Comparison of ENCODE assay signal across 9 cellular contexts in genomic region chr19:17830567-17831418, GRCh38. TPM values are rescaled to one million over a fixed set of nuclear protein-coding genes. Genes with fewer than 3 reads are reported as not detected.
A peak's percentile ranks its signal among the peaks of the same experiment; 100 is the strongest.
DNase-seq lines count a peak whose midpoint lies in the region; ATAC-seq and TF ChIP-seq lines count a peak whose summit lies in the region.
"Had no signal": no experiment of that assay in that cellular context is flagged by ENCODE, and none has a peak within 500 bp of the region (broad histone marks: within the 10 kb centered on the region; RNA-seq: fewer than 3 reads in every experiment).

No MANE protein-coding gene starts in this region.

- H3K27me3 Mint-ChIP-seq in CD4-positive, alpha-beta T cell = no peaks in the 10 kb centered on the region

- H3K9me3 Mint-ChIP-seq in CD4-positive, alpha-beta T cell = no peaks in the 10 kb centered on the region

- peaks cover 7% of the 10 kb centered on the region for H3K4me1 ChIP-seq in HUES64 (ENCODE audit: insufficient read depth, low read length)

- peak overlapping the region; percentile 46; the same call in 1 of the 2 replicates for H3K9ac ChIP-seq in HUES64 (ENCODE audit: low read depth, low read length)

- intact Hi-C loops in CD4-positive, alpha-beta T cell (cut with DNase I, micrococcal nuclease) = no loop called here

- POLR2A ChIA-PET in CD4-positive, alpha-beta T cell (lab: Charles Lee) = interaction anchor here (1.0 to 1.5 kb wide), 2 partner anchors 15 to 17 kb away, joined by 3 to 4 read pairs; partner anchors contain the start of gene JAK3

- no peaks in the 10 kb centered on the region for H3K9me3 ChIP-seq in CD4-positive, alpha-beta T cell (ENCODE audit: control insufficient read depth, low read length)
- H3K9me3 ChIP-seq in HUES64 (ENCODE audit: insufficient read depth, low read depth, low read length) = no peaks in the 10 kb centered on the region

- CTCF ChIA-PET in CD4-positive, alpha-beta T cell (lab: Charles Lee) = no interaction called here

- no peak overlapping the region for H3K4me3 Mint-ChIP-seq in CD4-positive, alpha-beta T cell

- H3K4me1 Mint-ChIP-seq in CD4-positive, alpha-beta T cell (ENCODE audit: low read depth) = peaks cover 14% of the 10 kb centered on the region

- ATAC-seq in CD4-positive, alpha-beta T cell (ENCODE audit: poor library complexity) = peak; percentile 82
- ATAC-seq in HG03139 (IDR thresholded peaks at IDR 0.05; ENCODE audit: unreplicated experiment) = no peak
- ATAC-seq in HG02970 (IDR thresholded peaks at IDR 0.05; ENCODE audit: low FRiP score, unreplicated experiment) = no peak

- H3K27ac ChIP-seq in CD4-positive, alpha-beta T cell (ENCODE audit: low read depth, low read length) = no peak overlapping the region
- peak overlapping the region; percentile 77; the same call in 1 of the 2 replicates for H3K27ac ChIP-seq in HUES64 (ENCODE audit: low read depth, low read length)

- H3K36me3 ChIP-seq in HUES64 (ENCODE audit: insufficient read depth, low read length) (no peaks in the 10 kb centered on the region), kidney epithelial cell (ENCODE audit: control insufficient read depth, insufficient read depth, low read length) (no peaks in the 10 kb centered on the region)

- peak overlapping the region; percentile 49 for H3K27ac Mint-ChIP-seq in CD4-positive, alpha-beta T cell

- H3K4me3 ChIP-seq in HUES64 (ENCODE audit: low read length) (peak overlapping the region; percentile 67), kidney epithelial cell (ENCODE audit: low read depth, low read length) (peak overlapping the region; percentile 53)

- peak in 8 of 10 experiments; percentile 28 to 61 (median 44) for DNase-seq in CD4-positive, alpha-beta T cell
- DNase-seq in SW480 (ENCODE audit: low spot score) = peak; percentile 84
- DNase-seq in cerebellum (ENCODE audit: low spot score) = peak; percentile 100
- DNase-seq in kidney epithelial cell (ENCODE audit: low read depth) = peak; percentile 53
- peak; percentile 61 to 66 for DNase-seq in stimulated activated CD4-positive, alpha-beta T cell treated with anti-CD3 and anti-CD28 coated beads, Interleukin-2, amount 100 ng/mL, for 24 hours

- no peak for TF ChIP-seq CTCF in CD4-positive, alpha-beta T cell (IDR thresholded peaks at IDR 0.05)
- TF ChIP-seq CTCF in kidney epithelial cell (IDR thresholded peaks at IDR 0.05; ENCODE audit: insufficient read depth, low read length, poor library complexity, severe bottlenecking) = no peak

- peaks cover 88% of the 10 kb centered on the region for H3K36me3 Mint-ChIP-seq in CD4-positive, alpha-beta T cell (ENCODE audit: low read depth)

- H3K27me3 ChIP-seq in CD4-positive, alpha-beta T cell (ENCODE audit: control insufficient read depth, insufficient read depth, low read length) = no peaks in the 10 kb centered on the region
- H3K27me3 ChIP-seq in HUES64 (ENCODE audit: insufficient read depth, low read length) (peaks cover 6% of the 10 kb centered on the region; the same call in 1 of the 2 replicates), kidney epithelial cell (ENCODE audit: control insufficient read depth, insufficient read depth, low read length) (peaks cover 11% of the 10 kb centered on the region)

- 8% methylated on average over 50 of the region's 50 CpGs for WGBS in HUES64

RNA-seq across cellular contexts. Expression of gene INSL3, which starts 9.5 kb away (rescaled TPM):
- total RNA-seq in CD4-positive, alpha-beta T cell = 1 to 10 TPM; 7.2 to 7.6 TPM
- polyA plus RNA-seq in HUES64 (2013, experiment 1 of 2) = not detected
- polyA plus RNA-seq in HUES64 (2013, experiment 2 of 2) = not detected
- total RNA-seq in cerebellum (not detected), kidney epithelial cell (not detected in 2 replicates)
- total RNA-seq: liver had no signal

RNA-seq across cellular contexts. Expression of gene JAK3, which starts 17.0 kb away (rescaled TPM):
- total RNA-seq in CD4-positive, alpha-beta T cell = 100 to 1,000 TPM; 120 to 121 TPM
- 0.95 TPM for polyA plus RNA-seq in HUES64 (2013, experiment 1 of 2)
- 2.0 TPM for polyA plus RNA-seq in HUES64 (2013, experiment 2 of 2)
- total RNA-seq in cerebellum = 2.6 TPM
- total RNA-seq in kidney epithelial cell = 8.9 and 11.0 TPM in 2 replicates

RNA-seq across cellular contexts. Expression of gene RPL18A, which starts 28.9 kb away (rescaled TPM):
- 1,000 to 10,000 TPM; 4,157 to 4,260 TPM for total RNA-seq in CD4-positive, alpha-beta T cell
- 2,406 TPM for polyA plus RNA-seq in HUES64 (2013, experiment 1 of 2)
- polyA plus RNA-seq in HUES64 (2013, experiment 2 of 2) = 2,494 TPM
- total RNA-seq in cerebellum = 486 TPM
- 2,478 and 2,480 TPM in 2 replicates for total RNA-seq in kidney epithelial cell

RNA-seq across cellular contexts. Expression of gene B3GNT3, which starts 35.9 kb away (rescaled TPM):
- under 1 TPM; 0.39 to 0.52 TPM for total RNA-seq in CD4-positive, alpha-beta T cell
- 0.30 TPM for polyA plus RNA-seq in HUES64 (2013, experiment 1 of 2)
- polyA plus RNA-seq in HUES64 (2013, experiment 2 of 2) = 0.70 TPM
- total RNA-seq in cerebellum = not detected
- 11.5 and 13.6 TPM in 2 replicates for total RNA-seq in kidney epithelial cell

RNA-seq across cellular contexts. Expression of gene SLC5A5, which starts 41.0 kb away (rescaled TPM):
- 1 to 10 TPM; 1.6 TPM for total RNA-seq in CD4-positive, alpha-beta T cell
- polyA plus RNA-seq in HUES64 (2013, experiment 1 of 2) = 0.25 TPM
- 0.51 TPM for polyA plus RNA-seq in HUES64 (2013, experiment 2 of 2)
- 0.27 TPM for total RNA-seq in cerebellum
- 0.13 TPM in 1 of 2 replicates, not detected in the other for total RNA-seq in kidney epithelial cell
- polyA plus RNA-seq: liver had no signal

Comparison
In these comparisons a context has a peak if more than half of its experiments do, and no peak if none do; other contexts are left out.
1. DNase-seq: peak in every context shown above with its lines; median percentile 100 in cerebellum; 84 in SW480; 64 in stimulated activated CD4-positive, alpha-beta T cell treated with anti-CD3 and anti-CD28 coated beads, Interleukin-2, amount 100 ng/mL, for 24 hours; 53 in kidney epithelial cell; 44 in CD4-positive, alpha-beta T cell.
2. RNA of gene JAK3, which starts 17.0 kb away (total RNA-seq): 120 to 121 TPM in CD4-positive, alpha-beta T cell; 8.9 to 11.0 TPM in kidney epithelial cell and 2.6 TPM in cerebellum (single experiment); every median in the first group is over 10 times any median in the second.